ENCODE assay signal across 8 cellular contexts in genomic region chr15:83064859-83065258, GRCh38. TPM values are rescaled to one million over a fixed set of nuclear protein-coding genes. Genes with fewer than 3 reads are reported as not detected.
DNase-seq lines count a peak whose midpoint lies in the region; ATAC-seq, FAIRE-seq and TF ChIP-seq lines count a peak whose summit lies in the region.

No MANE protein-coding gene starts in this region.

- H3K4me3 ChIP-seq in bronchial epithelial cell (ENCODE audit: low read depth, low read length) = peak overlapping the region; percentile 19

- H3K36me3 ChIP-seq in bronchial epithelial cell (ENCODE audit: control insufficient read depth, insufficient read depth, low read length) = no peaks in the 10 kb centered on the region

- peaks cover 8% of the 10 kb centered on the region for H3K4me1 Mint-ChIP-seq in nephron

- TF ChIP-seq CTCF in bronchial epithelial cell (IDR thresholded peaks at IDR 0.05; ENCODE audit: insufficient read depth, low read length, severe bottlenecking) (no peak), nephron (IDR thresholded peaks at IDR 0.05; ENCODE audit: unreplicated experiment in 3 of 3) (no peak)

- no peaks in the 10 kb centered on the region for H3K27me3 Mint-ChIP-seq in nephron (ENCODE audit: low read depth)

- no peaks in the 10 kb centered on the region for H3K27me3 ChIP-seq in bronchial epithelial cell (ENCODE audit: control insufficient read depth, insufficient read depth, low read length)

- DNase-seq in ELR (ENCODE audit: low read depth) (peak; percentile 39), NAMALWA (ENCODE audit: low spot score) (peak; percentile 15), bronchial epithelial cell (ENCODE audit: low read depth) (peak; percentile 78), NCI-H345 treated with DMSO at 0.1 percent for 48 hours (lab: John Stamatoyannopoulos, UW; ENCODE audit: unreplicated experiment) (no peak), mesenteric fat pad (ENCODE audit: low spot score) (no peak)

- H3K9me3 Mint-ChIP-seq in nephron = no peaks in the 10 kb centered on the region

- FAIRE-seq in bronchial epithelial cell (lab: Jason Lieb, UNC) = no peak

- peaks cover 5% of the 10 kb centered on the region for H3K36me3 Mint-ChIP-seq in nephron (ENCODE audit: low read depth)

- peak overlapping the region in 2 of 3 experiments; percentile 13 to 44 for H3K27ac Mint-ChIP-seq in nephron

- no peak for ATAC-seq in HG03520 (IDR thresholded peaks at IDR 0.05; ENCODE audit: unreplicated experiment)
- ATAC-seq in GM18505 (IDR thresholded peaks at IDR 0.05; ENCODE audit: unreplicated experiment) = no peak

- H3K4me3 Mint-ChIP-seq in nephron = peak overlapping the region in 2 of 3 experiments; percentile 83 to 88

- no peak for TF ChIP-seq POLR2A in GM18505 (IDR thresholded peaks at IDR 0.05; ENCODE audit: borderline replicate concordance, extremely low read depth, insufficient read depth, insufficient read length)

RNA-seq across cellular contexts. Expression of gene BTBD1, which starts 2.2 kb away (rescaled TPM):
- total RNA-seq in bronchial epithelial cell (48.0 and 78.2 TPM in 2 replicates), mesenteric fat pad (49.0 TPM)

RNA-seq across cellular contexts. Expression of gene TM6SF1, which starts 42.6 kb away (rescaled TPM):
- total RNA-seq in bronchial epithelial cell = 2.6 and 3.1 TPM in 2 replicates
- total RNA-seq in mesenteric fat pad = 12.4 TPM

RNA-seq across cellular contexts. Expression of gene C15orf40, which starts 53.4 kb away (rescaled TPM):
- total RNA-seq in bronchial epithelial cell = 5.5 and 12.8 TPM in 2 replicates
- total RNA-seq in mesenteric fat pad = 21.5 TPM

Comparison
In these comparisons a context has a peak if more than half of its experiments do, and no peak if none do; other contexts are left out.
1. DNase-seq: peak in ELR (single experiment), NAMALWA (single experiment) and bronchial epithelial cell (single experiment); none in NCI-H345 treated with DMSO at 0.1 percent for 48 hours (single experiment) and mesenteric fat pad (single experiment).